Comparison of ENCODE assay signal across 18 cellular contexts in genomic region chr1:222099746-222100145, GRCh38.
DNase-seq lines count a peak whose midpoint lies in the region; ATAC-seq, FAIRE-seq and TF ChIP-seq lines count a peak whose summit lies in the region.
"Had no signal": no experiment of that assay in that cellular context is flagged by ENCODE, and none has a peak within 500 bp of the region (broad histone marks: within the 10 kb centered on the region; RNA-seq: fewer than 3 reads in every experiment).

No MANE protein-coding gene starts in this region.

- H3K27ac ChIP-seq in HUES48 (ENCODE audit: low read depth, low read length) (peak overlapping the region; percentile 40), H1 (ENCODE audit: low read depth, low read length) (no peak overlapping the region), kidney (ENCODE audit: low read depth in 2 of 2, low read length in 2 of 2) (no peak overlapping the region)
- H3K27ac ChIP-seq: C4-2B, HL-60 had no signal

- H3K4me2 ChIP-seq in H1 (ENCODE audit: insufficient read depth in 1 of 2, low read depth in 2 of 2, low read length in 2 of 2) = peak overlapping the region in 1 of 2 experiments; percentile 29; a peak in 2 of 4 replicates

- no peak for ATAC-seq in GM18517 (IDR thresholded peaks at IDR 0.05; ENCODE audit: unreplicated experiment)
- ATAC-seq: CD8-positive, alpha-beta T cell had no signal

- no peak overlapping the region for H2AFZ ChIP-seq in H1 (ENCODE audit: low read length)

- no peak for TF ChIP-seq CTCF in H1 (IDR thresholded peaks at IDR 0.05; ENCODE audit: control extremely low read depth in 1 of 3, insufficient read depth in 1 of 3, low read depth in 1 of 3, low read length in 3 of 3)
- TF ChIP-seq CTCF in kidney (IDR thresholded peaks at IDR 0.05; ENCODE audit: borderline replicate concordance, extremely low read depth, insufficient read depth) = no peak

- no peak for TF ChIP-seq EP300 in H1 (IDR thresholded peaks at IDR 0.05; ENCODE audit: borderline replicate concordance in 1 of 2, low read depth in 2 of 2, low read length in 2 of 2)

- no peak overlapping the region for H2BK12ac ChIP-seq in H1 (ENCODE audit: low read depth, low read length)

- no peak overlapping the region for H3K56ac ChIP-seq in H1 (replicated peaks; ENCODE audit: insufficient read length, low read depth, low read length)

- H3K9ac ChIP-seq in HUES48 (ENCODE audit: low read depth, low read length) (no peak overlapping the region), H1 (replicated peaks in 1 of 4; ENCODE audit: extremely low read depth in 1 of 4, low read depth in 3 of 4, low read length in 3 of 4) (no peak overlapping the region), kidney (ENCODE audit: low read length in 2 of 2) (no peak overlapping the region)

- no peaks in the 10 kb centered on the region for H4K20me1 ChIP-seq in H1 (replicated peaks in 1 of 2; ENCODE audit: control insufficient read depth in 1 of 2, insufficient read depth in 2 of 2, low read length in 2 of 2)

- H2BK120ac ChIP-seq in H1 (replicated peaks; ENCODE audit: low read depth, low read length) = no peak overlapping the region

- H3K4me3 ChIP-seq in HUES48 (ENCODE audit: low read depth, low read length) (no peak overlapping the region), H1 (ENCODE audit: extremely low read depth in 1 of 4, insufficient read depth in 2 of 4, low read depth in 3 of 4, low read length in 4 of 4) (no peak overlapping the region), kidney (ENCODE audit: low read length in 2 of 2) (no peak overlapping the region)
- H3K4me3 ChIP-seq: HAP-1 had no signal

- H2BK20ac ChIP-seq in H1 (ENCODE audit: low read length) = no peak overlapping the region

- no peak overlapping the region for H4K8ac ChIP-seq in H1 (ENCODE audit: extremely low read depth, insufficient read depth, low read length)

- CTCF ChIA-PET in H1 (lab: Charles Lee; ENCODE audit: partially characterized antibody) = interaction anchor here (0.6 to 2.2 kb wide), 8 partner anchors 16 to 835 kb away, joined by 3 to 10 read pairs (median 4); no protein-coding TSS in a partner anchor

- 69% methylated on average over 2 of the region's 2 CpGs; no CpG with 5 or more reads in 1 of the 2 experiments for WGBS in H1 (ENCODE audit: extremely low coverage in 1 of 2, insufficient coverage in 1 of 2, insufficient read length in 1 of 2, insufficient replicate concordance in 2 of 2, low coverage in 1 of 2, low lambda C conversion rate in 2 of 2, missing lambda C conversion rate in 1 of 2), 2 experiments

- peak; percentile 7 for FAIRE-seq in H1 (lab: Jason Lieb, UNC)
- FAIRE-seq in kidney (lab: Jason Lieb, UNC) = no peak
- FAIRE-seq: A204.1, GM18507 had no signal

- no peak for DNase-seq in H1 (ENCODE audit: low read depth in 1 of 2, low spot score in 2 of 2)
- DNase-seq in medulla oblongata (ENCODE audit: extremely low spot score) = peak; percentile 14
- DNase-seq in superior temporal gyrus (ENCODE audit: extremely low spot score) = peak; percentile 71
- no peak for DNase-seq in kidney
- no peak for DNase-seq in Ammon's horn (ENCODE audit: low spot score)
- DNase-seq: BE2C; Caco-2; CD8-positive, alpha-beta T cell; DMS53; GOT3; KG1 had no signal

- H4K5ac ChIP-seq in H1 (ENCODE audit: insufficient read length, low read depth, low read length) = no peak overlapping the region

- H3K9me3 ChIP-seq in HUES48 (ENCODE audit: control insufficient read depth, insufficient read depth, low read length) (no peaks in the 10 kb centered on the region), H1 (ENCODE audit: insufficient read depth in 2 of 2, low read depth in 1 of 2, low read length in 1 of 2) (no peaks in the 10 kb centered on the region), kidney (ENCODE audit: control insufficient read depth in 1 of 2, low read length in 2 of 2) (no peaks in the 10 kb centered on the region)
- H3K9me3 ChIP-seq: BE2C, Caco-2, HAP-1 had no signal

- no peaks in the 10 kb centered on the region for H3K27me3 ChIP-seq in HUES48 (ENCODE audit: control insufficient read depth, insufficient read depth, low read length)
- no peaks in the 10 kb centered on the region for H3K27me3 ChIP-seq in H1 (replicated peaks in 1 of 4; ENCODE audit: control insufficient read depth in 3 of 4, extremely low read depth in 1 of 4, insufficient read depth in 3 of 4, low read length in 3 of 4)
- H3K27me3 ChIP-seq: BE2C had no signal

- no peak overlapping the region for H3K23ac ChIP-seq in H1 (ENCODE audit: insufficient read length)

- H3K14ac ChIP-seq in H1 (ENCODE audit: insufficient read length) = no peak overlapping the region

- no peak overlapping the region for H3K4ac ChIP-seq in H1 (replicated peaks; ENCODE audit: insufficient read length, low read depth, low read length)

- H3K4me1 ChIP-seq in HUES48 (ENCODE audit: control insufficient read depth, insufficient read depth, low read length) = peaks cover 20% of the 10 kb centered on the region
- H3K4me1 ChIP-seq in H1 (replicated peaks in 1 of 4; ENCODE audit: control insufficient read depth in 3 of 4, insufficient read depth in 4 of 4, low read length in 3 of 4) = peaks cover 0 to 9% (median 8%) of the 10 kb centered on the region in 4 experiments; a peak in 2 of 7 replicates
- peaks cover 0 to 7% of the 10 kb centered on the region in 2 donors for H3K4me1 ChIP-seq in kidney (ENCODE audit: control insufficient read depth in 1 of 2, insufficient read depth in 1 of 2, low read depth in 1 of 2, low read length in 2 of 2)
- H3K4me1 ChIP-seq: BE2C, Caco-2, HAP-1 had no signal

- no peaks in the 10 kb centered on the region for H3K79me2 ChIP-seq in H1 (ENCODE audit: control insufficient read depth in 1 of 2, insufficient read depth in 2 of 2, low read length in 2 of 2)

- no peaks in the 10 kb centered on the region for H3K79me1 ChIP-seq in H1 (ENCODE audit: low read depth, low read length)

- H2BK15ac ChIP-seq in H1 (ENCODE audit: low read length) = no peak overlapping the region

- H3K23me2 ChIP-seq in H1 (ENCODE audit: low read depth, low read length) = no peaks in the 10 kb centered on the region

- H3K18ac ChIP-seq in H1 (ENCODE audit: extremely low read depth, low read length) = no peak overlapping the region

- H3K36me3 ChIP-seq in HUES48 (ENCODE audit: control insufficient read depth, insufficient read depth, low read length) (no peaks in the 10 kb centered on the region), H1 (ENCODE audit: control insufficient read depth in 2 of 4, insufficient read depth in 4 of 4, low read length in 3 of 4) (no peaks in the 10 kb centered on the region), kidney (ENCODE audit: control insufficient read depth in 1 of 2, insufficient read depth in 2 of 2, low read length in 2 of 2) (no peaks in the 10 kb centered on the region)
- H3K36me3 ChIP-seq: BE2C, HAP-1 had no signal

- no peak overlapping the region for H2AK5ac ChIP-seq in H1 (ENCODE audit: low read depth, low read length)

- H4K91ac ChIP-seq in H1 (replicated peaks; ENCODE audit: insufficient read length, low read length) = no peak overlapping the region

- intact Hi-C loops in kidney (cut with DNase I) = no loop called here

- POLR2A ChIA-PET in H1 (lab: Charles Lee; ENCODE audit: partially characterized antibody) = no interaction called here

- TF ChIP-seq RAD21 in H1 (IDR thresholded peaks at IDR 0.05 in 1 of 2, conservative IDR thresholded peaks at IDR 0.05 in 1 of 2; ENCODE audit: low read depth in 2 of 2, low read length in 2 of 2) = no peak

- H2BK5ac ChIP-seq in H1 (ENCODE audit: low read depth, low read length) = no peak overlapping the region

- TF ChIP-seq POLR2A in H1 (IDR thresholded peaks at IDR 0.05; ENCODE audit: control extremely low read depth in 1 of 2, low read depth in 2 of 2, low read length in 2 of 2) = no peak

TF ChIP-seq in H1, 55 proteins besides CTCF, POLR2A, EP300 and RAD21:
- no peak for TF ChIP-seq ATF2 (IDR thresholded peaks at IDR 0.05; ENCODE audit: low read length)
- no peak for TF ChIP-seq SP4 (IDR thresholded peaks at IDR 0.05; ENCODE audit: low read length)
- no peak for TF ChIP-seq BRCA1 (IDR thresholded peaks at IDR 0.05; ENCODE audit: low read depth, low read length)
TF ChIP-seq in H1: peak in this region for 0.

Comparison
In these comparisons a context has a peak if more than half of its experiments do, and no peak if none do; other contexts are left out.
1. DNase-seq: peak in medulla oblongata (single experiment) and superior temporal gyrus (single experiment); none in H1 (0 of 2), kidney (single experiment) and Ammon's horn (single experiment).